1 cellular context compared by ENCODE assay signal in the genomic region with DNA sequence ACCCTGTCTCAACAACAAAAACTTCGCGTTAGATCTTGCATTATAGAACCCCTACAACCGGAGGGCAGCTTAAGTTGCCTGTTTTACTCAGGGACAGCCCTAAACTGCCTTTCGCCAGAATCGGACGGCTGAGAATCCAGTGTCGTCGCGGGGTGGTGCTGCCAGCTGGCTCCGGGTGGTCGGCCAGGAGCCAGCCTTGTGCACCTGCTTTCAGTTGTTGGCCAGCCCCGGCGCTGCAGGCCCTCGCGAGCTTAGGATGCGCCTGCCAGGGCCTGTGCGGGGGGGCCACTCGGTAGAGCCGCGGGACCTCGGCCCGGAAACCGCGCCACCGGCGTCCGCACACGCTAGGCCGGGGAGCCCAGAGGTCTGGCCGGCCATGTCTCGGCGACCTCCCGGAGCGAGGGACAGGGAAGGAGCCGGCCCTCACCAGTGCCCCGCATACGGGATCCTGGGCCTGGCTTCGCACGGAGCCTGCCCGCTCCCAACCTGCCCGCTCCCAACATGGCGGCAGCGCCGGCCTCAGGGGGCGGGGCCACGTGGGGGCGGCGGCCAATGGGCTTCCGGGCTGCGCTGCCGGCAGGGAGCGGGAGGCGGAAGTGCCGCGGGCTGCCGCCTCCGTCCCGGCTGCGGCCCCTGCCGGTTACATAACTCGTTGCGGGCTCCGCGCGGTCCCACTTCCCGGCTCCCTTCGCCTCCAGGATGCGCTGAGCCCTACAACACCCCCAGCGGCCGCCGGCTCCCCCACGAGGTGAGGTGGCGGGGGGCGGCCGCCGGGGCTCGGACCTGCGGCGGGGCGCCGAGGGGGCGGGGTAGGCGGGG.
A peak's percentile ranks its signal among the peaks of the same experiment; 100 is the strongest.
TF ChIP-seq lines count a peak whose summit lies in the region.

No MANE protein-coding gene starts in this region.

TF ChIP-seq in A549, 52 proteins besides CTCF, POLR2A, EP300 and RAD21:
- TF ChIP-seq FOSL2 (IDR thresholded peaks at IDR 0.05) (no peak), FOSL2 (CRISPR knock-in tag; IDR thresholded peaks at IDR 0.05) (0 out of 2 replicates have a peak, but pooled peaks have one; percentile 10), CEBPB (IDR thresholded peaks at IDR 0.05) (peak; percentile 49 to 56; a peak in 1 of 4 replicates), PHF8 (IDR thresholded peaks at IDR 0.05; ENCODE audit: borderline replicate concordance, low read depth) (peak; percentile 98), TP53 (CRISPR knock-in tag; IDR thresholded peaks at IDR 0.05) (no peak), MYC (IDR thresholded peaks at IDR 0.05; ENCODE audit: borderline replicate concordance, low read length) (peak; percentile 85), KDM5A (IDR thresholded peaks at IDR 0.05) (0 out of 2 replicates have a peak, but pooled peaks have one; percentile 25), TFCP2L1 (CRISPR knock-in tag; IDR thresholded peaks at IDR 0.05) (peak; percentile 92), CHD2 (IDR thresholded peaks at IDR 0.05; ENCODE audit: low read length, partially characterized antibody) (peak; percentile 88), HOXB5 (CRISPR knock-in tag; IDR thresholded peaks at IDR 0.05) (peak; percentile 57; the same call in 1 of the 2 replicates), RCOR1 (IDR thresholded peaks at IDR 0.05; ENCODE audit: low read depth, low read length) (no peak), JUN (IDR thresholded peaks at IDR 0.05) (peak; percentile 80 to 97; a peak in 4 of 5 replicates), E2F6 (IDR thresholded peaks at IDR 0.05; ENCODE audit: borderline replicate concordance, low read depth) (peak; percentile 78), FOSB (CRISPR knock-in tag; IDR thresholded peaks at IDR 0.05) (no peak), SREBF2 (IDR thresholded peaks at IDR 0.05) (no peak)
- TF ChIP-seq, protein P1, sequence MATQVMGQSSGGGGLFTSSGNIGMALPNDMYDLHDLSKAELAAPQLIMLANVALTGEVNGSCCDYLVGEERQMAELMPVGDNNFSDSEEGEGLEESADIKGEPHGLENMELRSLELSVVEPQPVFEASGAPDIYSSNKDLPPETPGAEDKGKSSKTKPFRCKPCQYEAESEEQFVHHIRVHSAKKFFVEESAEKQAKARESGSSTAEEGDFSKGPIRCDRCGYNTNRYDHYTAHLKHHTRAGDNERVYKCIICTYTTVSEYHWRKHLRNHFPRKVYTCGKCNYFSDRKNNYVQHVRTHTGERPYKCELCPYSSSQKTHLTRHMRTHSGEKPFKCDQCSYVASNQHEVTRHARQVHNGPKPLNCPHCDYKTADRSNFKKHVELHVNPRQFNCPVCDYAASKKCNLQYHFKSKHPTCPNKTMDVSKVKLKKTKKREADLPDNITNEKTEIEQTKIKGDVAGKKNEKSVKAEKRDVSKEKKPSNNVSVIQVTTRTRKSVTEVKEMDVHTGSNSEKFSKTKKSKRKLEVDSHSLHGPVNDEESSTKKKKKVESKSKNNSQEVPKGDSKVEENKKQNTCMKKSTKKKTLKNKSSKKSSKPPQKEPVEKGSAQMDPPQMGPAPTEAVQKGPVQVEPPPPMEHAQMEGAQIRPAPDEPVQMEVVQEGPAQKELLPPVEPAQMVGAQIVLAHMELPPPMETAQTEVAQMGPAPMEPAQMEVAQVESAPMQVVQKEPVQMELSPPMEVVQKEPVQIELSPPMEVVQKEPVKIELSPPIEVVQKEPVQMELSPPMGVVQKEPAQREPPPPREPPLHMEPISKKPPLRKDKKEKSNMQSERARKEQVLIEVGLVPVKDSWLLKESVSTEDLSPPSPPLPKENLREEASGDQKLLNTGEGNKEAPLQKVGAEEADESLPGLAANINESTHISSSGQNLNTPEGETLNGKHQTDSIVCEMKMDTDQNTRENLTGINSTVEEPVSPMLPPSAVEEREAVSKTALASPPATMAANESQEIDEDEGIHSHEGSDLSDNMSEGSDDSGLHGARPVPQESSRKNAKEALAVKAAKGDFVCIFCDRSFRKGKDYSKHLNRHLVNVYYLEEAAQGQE (IDR thresholded peaks at IDR 0.05) = peak; percentile 94
- TF ChIP-seq, protein P2, sequence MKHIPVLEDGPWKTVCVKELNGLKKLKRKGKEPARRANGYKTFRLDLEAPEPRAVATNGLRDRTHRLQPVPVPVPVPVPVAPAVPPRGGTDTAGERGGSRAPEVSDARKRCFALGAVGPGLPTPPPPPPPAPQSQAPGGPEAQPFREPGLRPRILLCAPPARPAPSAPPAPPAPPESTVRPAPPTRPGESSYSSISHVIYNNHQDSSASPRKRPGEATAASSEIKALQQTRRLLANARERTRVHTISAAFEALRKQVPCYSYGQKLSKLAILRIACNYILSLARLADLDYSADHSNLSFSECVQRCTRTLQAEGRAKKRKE (CRISPR knock-in tag; IDR thresholded peaks at IDR 0.05; ENCODE audit: low read depth) = 0 out of 2 replicates have a peak, but pooled peaks have one; percentile 34
- TF ChIP-seq, protein P3, sequence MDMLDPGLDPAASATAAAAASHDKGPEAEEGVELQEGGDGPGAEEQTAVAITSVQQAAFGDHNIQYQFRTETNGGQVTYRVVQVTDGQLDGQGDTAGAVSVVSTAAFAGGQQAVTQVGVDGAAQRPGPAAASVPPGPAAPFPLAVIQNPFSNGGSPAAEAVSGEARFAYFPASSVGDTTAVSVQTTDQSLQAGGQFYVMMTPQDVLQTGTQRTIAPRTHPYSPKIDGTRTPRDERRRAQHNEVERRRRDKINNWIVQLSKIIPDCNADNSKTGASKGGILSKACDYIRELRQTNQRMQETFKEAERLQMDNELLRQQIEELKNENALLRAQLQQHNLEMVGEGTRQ (IDR thresholded peaks at IDR 0.05) = peak; percentile 85
- TF ChIP-seq, protein P4, sequence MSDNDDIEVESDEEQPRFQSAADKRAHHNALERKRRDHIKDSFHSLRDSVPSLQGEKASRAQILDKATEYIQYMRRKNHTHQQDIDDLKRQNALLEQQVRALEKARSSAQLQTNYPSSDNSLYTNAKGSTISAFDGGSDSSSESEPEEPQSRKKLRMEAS (IDR thresholded peaks at IDR 0.05) = peak; percentile 75
- TF ChIP-seq, protein P5, sequence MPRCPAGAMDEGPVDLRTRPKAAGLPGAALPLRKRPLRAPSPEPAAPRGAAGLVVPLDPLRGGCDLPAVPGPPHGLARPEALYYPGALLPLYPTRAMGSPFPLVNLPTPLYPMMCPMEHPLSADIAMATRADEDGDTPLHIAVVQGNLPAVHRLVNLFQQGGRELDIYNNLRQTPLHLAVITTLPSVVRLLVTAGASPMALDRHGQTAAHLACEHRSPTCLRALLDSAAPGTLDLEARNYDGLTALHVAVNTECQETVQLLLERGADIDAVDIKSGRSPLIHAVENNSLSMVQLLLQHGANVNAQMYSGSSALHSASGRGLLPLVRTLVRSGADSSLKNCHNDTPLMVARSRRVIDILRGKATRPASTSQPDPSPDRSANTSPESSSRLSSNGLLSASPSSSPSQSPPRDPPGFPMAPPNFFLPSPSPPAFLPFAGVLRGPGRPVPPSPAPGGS (IDR thresholded peaks at IDR 0.05) = peak; percentile 71; the same call in 2 of the 3 replicates
